1 cellular context compared by ENCODE assay signal in genomic region chr6:33678932-33679478, GRCh38.
TF ChIP-seq lines count a peak whose summit lies in the region.

No MANE protein-coding gene starts in this region.

TF ChIP-seq in K562, 482 proteins besides CTCF, POLR2A, EP300 and RAD21:
- TF ChIP-seq RBM22 (IDR thresholded peaks at IDR 0.05; ENCODE audit: low read depth, low read length, poor library complexity, severe bottlenecking) (no peak), ZKSCAN1 (IDR thresholded peaks at IDR 0.05; ENCODE audit: low read depth, low read length) (peak; percentile 90)
